11 cellular contexts compared by ENCODE assay signal in genomic region chr2:6863792-6864191, GRCh38. TPM values are rescaled to one million over a fixed set of nuclear protein-coding genes. Genes with fewer than 3 reads are reported as not detected.
DNase-seq lines count a peak whose midpoint lies in the region; ATAC-seq, FAIRE-seq and TF ChIP-seq lines count a peak whose summit lies in the region.
"Had no signal": no experiment of that assay in that cellular context is flagged by ENCODE, and none has a peak within 500 bp of the region (broad histone marks: within the 10 kb centered on the region; RNA-seq: fewer than 3 reads in every experiment).

No MANE protein-coding gene starts in this region.

- DNase-seq in activated T-cell treated with anti-CD3 and anti-CD28 coated beads, Interleukin-2, amount 50 U/mL, for 4 hours: no peak
- no peak for DNase-seq in activated T-cell treated with anti-CD3 and anti-CD28 coated beads, Interleukin-2, amount 50 U/mL, for 24 hours
- DNase-seq in KBM-7: peak; percentile 53
- no peak for DNase-seq in astrocyte (ENCODE audit: low read depth)
- peak; percentile 17 to 50 for DNase-seq in psoas muscle
- DNase-seq in ureter (ENCODE audit: low spot score): no peak
- no peak for DNase-seq in GF-D8 (lab: John Stamatoyannopoulos, UW)
- DNase-seq: stimulated activated naive CD8-positive, alpha-beta T cell treated with anti-CD3 and anti-CD28 coated beads, Interleukin-15, amount 100 ng/mL, for 72 hours; T-helper 9 cell had no signal

- no peak overlapping the region for H3K9ac ChIP-seq in astrocyte (ENCODE audit: low read length)

- H3K9me3 ChIP-seq in astrocyte (ENCODE audit: insufficient read depth, low read depth, low read length) (no peaks in the 10 kb centered on the region), psoas muscle (peaks cover 9% of the 10 kb centered on the region)

- FAIRE-seq in astrocyte (lab: Jason Lieb, UNC): no peak

- no peak for ATAC-seq in activated T-cell treated with anti-CD3 and anti-CD28 coated beads, Interleukin-2, amount 50 U/mL, for 4 hours
- peak in 2 of 4 donors; percentile 21 to 25 for ATAC-seq in psoas muscle
- no peak for ATAC-seq in HG02852 (IDR thresholded peaks at IDR 0.05; ENCODE audit: unreplicated experiment)
- ATAC-seq: stimulated activated naive CD8-positive, alpha-beta T cell treated with anti-CD3 and anti-CD28 coated beads, Interleukin-15, amount 100 ng/mL, for 72 hours had no signal

- no peak overlapping the region for H2AFZ ChIP-seq in astrocyte (ENCODE audit: low read depth, low read length)

- no peak for TF ChIP-seq CTCF in astrocyte (IDR thresholded peaks at IDR 0.05; ENCODE audit: insufficient read depth, low read depth, low read length)
- no peak for TF ChIP-seq CTCF in psoas muscle (IDR thresholded peaks at IDR 0.05)

- no peaks in the 10 kb centered on the region for H4K20me1 ChIP-seq in astrocyte (ENCODE audit: insufficient read depth, low read length)

- no peak overlapping the region for H3K27ac Mint-ChIP-seq in activated T-cell treated with anti-CD3 and anti-CD28 coated beads, Interleukin-2, amount 50 U/mL, for 24 hours
- no peak overlapping the region for H3K27ac Mint-ChIP-seq in astrocyte (ENCODE audit: unreplicated experiment)

- no peaks in the 10 kb centered on the region for H3K79me2 ChIP-seq in astrocyte (ENCODE audit: insufficient read depth, low read length)

- in situ Hi-C loops in KBM-7 (cut with MboI; ENCODE audit: low pct_unique_long_range_greater_than_20kb, low sequenced_read_pairs): no loop called here

- H3K4me1 ChIP-seq in astrocyte (ENCODE audit: insufficient read depth, low read length) (peaks cover 7% of the 10 kb centered on the region), psoas muscle (peaks cover 8% of the 10 kb centered on the region)

- peak overlapping the region; percentile 70 for H3K4me3 Mint-ChIP-seq in activated T-cell treated with anti-CD3 and anti-CD28 coated beads, Interleukin-2, amount 50 U/mL, for 4 hours
- H3K4me3 Mint-ChIP-seq in activated T-cell treated with anti-CD3 and anti-CD28 coated beads, Interleukin-2, amount 50 U/mL, for 24 hours: no peak overlapping the region
- H3K4me3 Mint-ChIP-seq in astrocyte (ENCODE audit: unreplicated experiment): peak overlapping the region; percentile 86

- H3K4me3 ChIP-seq in astrocyte (ENCODE audit: insufficient read depth, low read depth, low read length) (no peak overlapping the region), psoas muscle (peak overlapping the region; percentile 88)

- H3K36me3 ChIP-seq in astrocyte (ENCODE audit: insufficient read depth, low read length) (no peaks in the 10 kb centered on the region), psoas muscle (ENCODE audit: insufficient read depth in 1 of 2, low read depth in 1 of 2) (peaks cover 3 to 6% of the 10 kb centered on the region in 2 donors)

- no peaks in the 10 kb centered on the region for H3K27me3 Mint-ChIP-seq in activated T-cell treated with anti-CD3 and anti-CD28 coated beads, Interleukin-2, amount 50 U/mL, for 4 hours (ENCODE audit: low read depth)
- no peaks in the 10 kb centered on the region for H3K27me3 Mint-ChIP-seq in activated T-cell treated with anti-CD3 and anti-CD28 coated beads, Interleukin-2, amount 50 U/mL, for 24 hours
- peaks cover 4% of the 10 kb centered on the region for H3K27me3 Mint-ChIP-seq in astrocyte (ENCODE audit: low read depth, unreplicated experiment)
- H3K27me3 Mint-ChIP-seq: stimulated activated naive CD8-positive, alpha-beta T cell treated with anti-CD3 and anti-CD28 coated beads, Interleukin-15, amount 100 ng/mL, for 72 hours had no signal

- H3K4me1 Mint-ChIP-seq in activated T-cell treated with anti-CD3 and anti-CD28 coated beads, Interleukin-2, amount 50 U/mL, for 4 hours (ENCODE audit: low read depth): peaks cover 29% of the 10 kb centered on the region
- H3K4me1 Mint-ChIP-seq in activated T-cell treated with anti-CD3 and anti-CD28 coated beads, Interleukin-2, amount 50 U/mL, for 24 hours (ENCODE audit: low read depth): peaks cover 21% of the 10 kb centered on the region
- peaks cover 22% of the 10 kb centered on the region for H3K4me1 Mint-ChIP-seq in astrocyte (ENCODE audit: low read depth, unreplicated experiment)

- H3K9me3 Mint-ChIP-seq in activated T-cell treated with anti-CD3 and anti-CD28 coated beads, Interleukin-2, amount 50 U/mL, for 4 hours: peaks cover 20% of the 10 kb centered on the region
- H3K9me3 Mint-ChIP-seq in activated T-cell treated with anti-CD3 and anti-CD28 coated beads, Interleukin-2, amount 50 U/mL, for 24 hours: peaks cover 19% of the 10 kb centered on the region
- peaks cover 21% of the 10 kb centered on the region for H3K9me3 Mint-ChIP-seq in astrocyte (ENCODE audit: unreplicated experiment)

- peaks cover 42% of the 10 kb centered on the region for H3K36me3 Mint-ChIP-seq in activated T-cell treated with anti-CD3 and anti-CD28 coated beads, Interleukin-2, amount 50 U/mL, for 4 hours (ENCODE audit: insufficient read depth)
- peaks cover 44% of the 10 kb centered on the region for H3K36me3 Mint-ChIP-seq in activated T-cell treated with anti-CD3 and anti-CD28 coated beads, Interleukin-2, amount 50 U/mL, for 24 hours (ENCODE audit: low read depth)
- peaks cover 38% of the 10 kb centered on the region for H3K36me3 Mint-ChIP-seq in astrocyte (ENCODE audit: low read depth, unreplicated experiment)

- intact Hi-C loops in psoas muscle (cut with DNase I): no loop called here

- no peak overlapping the region for H3K4me2 ChIP-seq in astrocyte (ENCODE audit: low read length)

- H3K27me3 ChIP-seq in astrocyte (ENCODE audit: insufficient read depth, low read length): peaks cover 1% of the 10 kb centered on the region
- no peaks in the 10 kb centered on the region for H3K27me3 ChIP-seq in psoas muscle (ENCODE audit: insufficient read depth in 3 of 3, low read length in 2 of 3)

- H3K27ac ChIP-seq in astrocyte (ENCODE audit: low read depth, low read length) (no peak overlapping the region), psoas muscle (no peak overlapping the region)

- WGBS in psoas muscle, 3 donors: 53 to 61% (median 56%) methylated on average over 6 of the region's 6 CpGs

RNA-seq across cellular contexts. Expression of gene CMPK2, which starts 1.9 kb away (rescaled TPM):
- 1 to 10 TPM; 2.5 to 4.2 (median 3.2) TPM for total RNA-seq in activated T-cell treated with anti-CD3 and anti-CD28 coated beads, Interleukin-2, amount 50 U/mL, for 4 hours
- total RNA-seq in astrocyte (32.5 and 38.6 TPM in 2 replicates), psoas muscle (1 to 10 TPM; 1.6 to 4.2 (median 3.6) TPM), ureter (7.5 TPM)
- 1 to 10 TPM; 1.3 to 1.7 (median 1.6) TPM for polyA plus RNA-seq in psoas muscle
- total RNA-seq: LHCN-M2 had no signal

RNA-seq across cellular contexts. Expression of gene RSAD2, which starts 13.8 kb away (rescaled TPM):
- total RNA-seq in activated T-cell treated with anti-CD3 and anti-CD28 coated beads, Interleukin-2, amount 50 U/mL, for 4 hours: 1 to 10 TPM; 2.8 to 4.3 (median 3.3) TPM
- 9.5 and 11.8 TPM in 2 replicates for total RNA-seq in astrocyte
- 1 to 10 TPM; 1.7 to 3.1 (median 2.6) TPM for total RNA-seq in psoas muscle
- polyA plus RNA-seq in psoas muscle: 1 to 10 TPM in 2 of 3 donors, under 1 TPM in 1; 0.95 to 2.7 (median 2.1) TPM
- total RNA-seq in ureter: 4.4 TPM

RNA-seq across cellular contexts. Expression of gene RNF144A, which starts 53.4 kb away (rescaled TPM):
- 10 to 100 TPM; 13.7 to 25.6 (median 18.9) TPM for total RNA-seq in activated T-cell treated with anti-CD3 and anti-CD28 coated beads, Interleukin-2, amount 50 U/mL, for 4 hours
- total RNA-seq in astrocyte: 2.9 and 4.9 TPM in 2 replicates
- total RNA-seq in psoas muscle: 10 to 100 TPM in 2 of 4 donors, 1 to 10 TPM in 2; 8.2 to 15.6 (median 11.9) TPM
- polyA plus RNA-seq in psoas muscle: 1 to 10 TPM; 2.4 to 8.7 (median 5.4) TPM
- total RNA-seq in ureter: 15.2 TPM

Comparison
In these comparisons a context has a peak if more than half of its experiments do, and no peak if none do; other contexts are left out.
1. DNase-seq: peak in KBM-7 (single experiment) and psoas muscle (2 of 2); none in activated T-cell treated with anti-CD3 and anti-CD28 coated beads, Interleukin-2, amount 50 U/mL, for 4 hours (single experiment), activated T-cell treated with anti-CD3 and anti-CD28 coated beads, Interleukin-2, amount 50 U/mL, for 24 hours (single experiment), astrocyte (single experiment), ureter (single experiment) and GF-D8 (single experiment).